ENCODE assay signal across 8 cellular contexts in the genomic region with DNA sequence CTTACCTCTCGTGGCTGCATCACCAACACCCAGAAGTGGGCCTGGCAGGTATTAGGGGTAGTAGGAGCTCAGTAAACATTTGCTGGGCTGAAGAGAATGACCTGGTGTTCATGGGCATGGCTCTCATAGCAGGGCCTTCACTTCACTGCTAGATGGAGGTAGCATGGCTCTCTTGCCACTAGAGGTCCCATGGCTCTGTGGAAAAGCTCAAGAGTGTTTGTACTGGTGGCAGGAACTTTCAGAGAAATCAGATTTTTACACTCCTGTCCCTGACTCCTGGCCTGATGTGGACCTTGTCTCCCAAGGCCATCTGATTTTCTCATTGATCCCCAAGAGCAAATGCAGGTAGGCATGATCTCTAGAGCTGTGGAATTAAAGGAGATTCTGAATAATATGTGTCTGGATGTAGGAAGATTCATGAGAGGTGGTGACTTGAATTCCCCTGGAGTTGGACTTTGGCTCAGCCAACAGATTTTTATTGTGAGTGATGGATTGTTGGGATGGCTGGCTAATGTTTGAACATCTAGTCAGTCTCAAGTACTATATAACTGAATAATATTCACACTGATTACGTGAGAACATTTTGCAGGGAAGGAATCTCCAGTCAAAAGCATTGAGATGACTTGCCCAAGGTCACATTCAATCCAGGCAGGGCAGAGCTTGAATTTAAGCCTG. TPM values are rescaled to one million over a fixed set of nuclear protein-coding genes. Genes with fewer than 3 reads are reported as not detected.
A peak's percentile ranks its signal among the peaks of the same experiment; 100 is the strongest.
DNase-seq lines count a peak whose midpoint lies in the region; ATAC-seq, FAIRE-seq and TF ChIP-seq lines count a peak whose summit lies in the region.

No MANE protein-coding gene starts in this region.

- peak overlapping the region; percentile 74 for H3K27ac Mint-ChIP-seq in stimulated activated naive CD8-positive, alpha-beta T cell treated with anti-CD3 and anti-CD28 coated beads, Interleukin-15, Interleukin-2, amounts not matched to agents 100 ng/mL and 50 ng/mL, for 24 hours

- no peak for ATAC-seq in stimulated activated naive CD8-positive, alpha-beta T cell treated with anti-CD3 and anti-CD28 coated beads, Interleukin-15, Interleukin-2, amounts not matched to agents 100 U/mL and 50 U/mL, for 24 hours
- ATAC-seq in GM18868 (IDR thresholded peaks at IDR 0.05; ENCODE audit: unreplicated experiment): no peak

- no peak overlapping the region for H3K4me3 ChIP-seq in bronchial epithelial cell (ENCODE audit: low read depth, low read length)

- H3K27me3 ChIP-seq in bronchial epithelial cell (ENCODE audit: control insufficient read depth, insufficient read depth, low read length): no peaks in the 10 kb centered on the region

- no peak overlapping the region for H3K4me3 Mint-ChIP-seq in stimulated activated naive CD8-positive, alpha-beta T cell treated with anti-CD3 and anti-CD28 coated beads, Interleukin-15, Interleukin-2, amounts not matched to agents 100 ng/mL and 50 ng/mL, for 24 hours

- H3K9me3 Mint-ChIP-seq in stimulated activated naive CD8-positive, alpha-beta T cell treated with anti-CD3 and anti-CD28 coated beads, Interleukin-15, Interleukin-2, amounts not matched to agents 100 ng/mL and 50 ng/mL, for 24 hours: no peaks in the 10 kb centered on the region

- FAIRE-seq in bronchial epithelial cell (lab: Jason Lieb, UNC): peak; percentile 32

- TF ChIP-seq CTCF in bronchial epithelial cell (IDR thresholded peaks at IDR 0.05; ENCODE audit: insufficient read depth, low read length, severe bottlenecking): peak; percentile 64

- peaks cover 42% of the 10 kb centered on the region for H3K36me3 Mint-ChIP-seq in stimulated activated naive CD8-positive, alpha-beta T cell treated with anti-CD3 and anti-CD28 coated beads, Interleukin-15, Interleukin-2, amounts not matched to agents 100 ng/mL and 50 ng/mL, for 24 hours (ENCODE audit: low read depth)

- peaks cover 32% of the 10 kb centered on the region for H3K4me1 Mint-ChIP-seq in stimulated activated naive CD8-positive, alpha-beta T cell treated with anti-CD3 and anti-CD28 coated beads, Interleukin-15, Interleukin-2, amounts not matched to agents 100 ng/mL and 50 ng/mL, for 24 hours (ENCODE audit: low read depth)

- no peaks in the 10 kb centered on the region for H3K27me3 Mint-ChIP-seq in stimulated activated naive CD8-positive, alpha-beta T cell treated with anti-CD3 and anti-CD28 coated beads, Interleukin-15, Interleukin-2, amounts not matched to agents 100 ng/mL and 50 ng/mL, for 24 hours

- peaks cover 28% of the 10 kb centered on the region for H3K36me3 ChIP-seq in bronchial epithelial cell (ENCODE audit: control insufficient read depth, insufficient read depth, low read length)

- no peak for DNase-seq in stimulated activated naive CD8-positive, alpha-beta T cell treated with anti-CD3 and anti-CD28 coated beads, Interleukin-15, Interleukin-2, amounts not matched to agents 100 U/mL and 50 U/mL, for 24 hours
- DNase-seq in NCI-H226 (peak; percentile 21), bronchial epithelial cell (ENCODE audit: low read depth) (peak; percentile 25), myocyte (ENCODE audit: low read depth) (peak; percentile 32)
- no peak for DNase-seq in stimulated activated CD8-positive, alpha-beta memory T cell treated with anti-CD3 and anti-CD28 coated beads, Interleukin-4, amount 100 ng/mL, for 48 hours
- no peak for DNase-seq in NK-92 treated with Interleukin-12 subunit alpha and Interleukin-12 subunit beta, amount 100 ng/mL, for 24 hours (lab: John Stamatoyannopoulos, UW)

RNA-seq across cellular contexts. Expression of a gene that starts 5.8 kb away (rescaled TPM):
- 7.1 and 7.4 TPM in 2 replicates for total RNA-seq in bronchial epithelial cell
- 18.6 and 20.1 TPM in 2 replicates for total RNA-seq in myocyte
- 10.7 TPM for polyA plus RNA-seq in myocyte (2012)

RNA-seq across cellular contexts. Expression of a gene that starts 11.7 kb away (rescaled TPM):
- under 0.01 TPM in 2 replicates for total RNA-seq in bronchial epithelial cell
- total RNA-seq in myocyte: 0.13 TPM in 1 of 2 replicates, not detected in the other
- polyA plus RNA-seq in myocyte (2012): 0.20 TPM

RNA-seq across cellular contexts. Expression of a gene that starts 50.5 kb away (rescaled TPM):
- total RNA-seq in bronchial epithelial cell: 0.26 and 0.53 TPM in 2 replicates
- total RNA-seq in myocyte: 0.03 TPM in 1 of 2 replicates, not detected in the other
- 0.18 TPM for polyA plus RNA-seq in myocyte (2012)

Comparison
In these comparisons a context has a peak if more than half of its experiments do, and no peak if none do; other contexts are left out.
1. DNase-seq: peak in NCI-H226 (single experiment), bronchial epithelial cell (single experiment) and myocyte (single experiment); none in stimulated activated naive CD8-positive, alpha-beta T cell treated with anti-CD3 and anti-CD28 coated beads, Interleukin-15, Interleukin-2, amounts not matched to agents 100 U/mL and 50 U/mL, for 24 hours (single experiment), stimulated activated CD8-positive, alpha-beta memory T cell treated with anti-CD3 and anti-CD28 coated beads, Interleukin-4, amount 100 ng/mL, for 48 hours (single experiment) and NK-92 treated with Interleukin-12 subunit alpha and Interleukin-12 subunit beta, amount 100 ng/mL, for 24 hours (single experiment).